Comparison of ENCODE assay signal across 14 cellular contexts in the genomic region with DNA sequence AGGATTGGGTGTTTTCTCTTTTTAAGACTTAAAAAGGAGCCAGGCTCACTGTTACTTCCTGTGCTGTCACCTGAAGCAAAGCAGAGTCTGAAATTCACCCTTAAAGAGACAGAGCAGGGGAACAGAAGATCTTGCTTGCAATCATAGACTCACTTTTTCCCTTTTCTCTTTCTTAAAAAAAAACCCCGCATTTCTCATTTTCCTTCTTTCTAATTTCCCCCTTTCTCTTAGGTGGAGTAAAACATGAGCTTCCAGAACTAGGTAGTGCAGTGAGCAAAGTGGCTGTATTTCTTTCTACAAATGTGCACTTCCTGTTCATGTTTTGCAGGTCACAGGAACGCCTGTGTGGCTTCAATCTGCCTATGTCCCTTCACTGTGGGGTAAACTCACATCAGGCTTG.
DNase-seq lines count a peak whose midpoint lies in the region; ATAC-seq and TF ChIP-seq lines count a peak whose summit lies in the region.
"Had no signal": no experiment of that assay in that cellular context is flagged by ENCODE, and none has a peak within 500 bp of the region (broad histone marks: within the 10 kb centered on the region; RNA-seq: fewer than 3 reads in every experiment).

No MANE protein-coding gene starts in this region.

- peaks cover 7% of the 10 kb centered on the region for H3K4me1 Mint-ChIP-seq in activated CD4-positive, alpha-beta T cell treated with anti-CD3 and anti-CD28 coated beads, Interleukin-2, amount 10 ng/mL, durations not matched to agents 24 days and 14 days
- H3K4me1 Mint-ChIP-seq in activated naive CD4-positive, alpha-beta T cell treated with anti-CD3 and anti-CD28 coated beads, Interleukin-2, amount 50 U/mL, for 24 hours = no peaks in the 10 kb centered on the region
- H3K4me1 Mint-ChIP-seq in stimulated activated effector memory CD8-positive, alpha-beta T cell treated with anti-CD3 and anti-CD28 coated beads, Interleukin-12 subunit alpha, Interleukin-12 subunit beta, amount 100 ng/mL, for 72 hours = peaks cover 4% of the 10 kb centered on the region

- H3K27me3 Mint-ChIP-seq in activated CD4-positive, alpha-beta T cell treated with anti-CD3 and anti-CD28 coated beads, Interleukin-2, amount 10 ng/mL, durations not matched to agents 24 days and 14 days = no peaks in the 10 kb centered on the region
- H3K27me3 Mint-ChIP-seq in activated naive CD4-positive, alpha-beta T cell treated with anti-CD3 and anti-CD28 coated beads, Interleukin-2, amount 50 U/mL, for 24 hours = no peaks in the 10 kb centered on the region

- no peaks in the 10 kb centered on the region for H3K4me1 ChIP-seq in BE2C
- H3K4me1 ChIP-seq: ascending aorta, transverse colon had no signal

- no peaks in the 10 kb centered on the region for H3K27me3 ChIP-seq in BE2C
- H3K27me3 ChIP-seq: ascending aorta, transverse colon had no signal

- H3K27ac Mint-ChIP-seq in activated CD4-positive, alpha-beta T cell treated with anti-CD3 and anti-CD28 coated beads, Interleukin-2, amount 10 ng/mL, durations not matched to agents 24 days and 14 days = peak overlapping the region; percentile 57
- H3K27ac Mint-ChIP-seq in activated naive CD4-positive, alpha-beta T cell treated with anti-CD3 and anti-CD28 coated beads, Interleukin-2, amount 50 U/mL, for 24 hours = peak overlapping the region; percentile 92
- H3K27ac Mint-ChIP-seq in stimulated activated effector memory CD8-positive, alpha-beta T cell treated with anti-CD3 and anti-CD28 coated beads, Interleukin-12 subunit alpha, Interleukin-12 subunit beta, amount 100 ng/mL, for 72 hours = peak overlapping the region; percentile 15

- H3K36me3 Mint-ChIP-seq in activated CD4-positive, alpha-beta T cell treated with anti-CD3 and anti-CD28 coated beads, Interleukin-2, amount 10 ng/mL, durations not matched to agents 24 days and 14 days (ENCODE audit: low read depth) = no peaks in the 10 kb centered on the region
- H3K36me3 Mint-ChIP-seq in activated naive CD4-positive, alpha-beta T cell treated with anti-CD3 and anti-CD28 coated beads, Interleukin-2, amount 50 U/mL, for 24 hours = no peaks in the 10 kb centered on the region
- no peaks in the 10 kb centered on the region for H3K36me3 Mint-ChIP-seq in stimulated activated effector memory CD8-positive, alpha-beta T cell treated with anti-CD3 and anti-CD28 coated beads, Interleukin-12 subunit alpha, Interleukin-12 subunit beta, amount 100 ng/mL, for 72 hours

- no peak overlapping the region for H3K4me3 ChIP-seq in BE2C (ENCODE audit: low read depth, low read length)
- H3K4me3 ChIP-seq: ascending aorta, transverse colon had no signal

- intact Hi-C loops in activated CD4-positive, alpha-beta T cell treated with anti-CD3 and anti-CD28 coated beads, Interleukin-2, amount 10 ng/mL, durations not matched to agents 24 days and 14 days (cut with micrococcal nuclease) = loop anchor here (5.0 kb wide), 1 partner anchor 590 kb away; a partner anchor contains a TSS

- no peaks in the 10 kb centered on the region for H3K9me3 ChIP-seq in BE2C
- H3K9me3 ChIP-seq: ascending aorta, transverse colon had no signal

- no peak for TF ChIP-seq CTCF in BE2C (IDR thresholded peaks at IDR 0.05; ENCODE audit: low read depth, low read length)

- ATAC-seq in HG03175 (IDR thresholded peaks at IDR 0.05; ENCODE audit: unreplicated experiment) = peak; percentile 45
- peak; percentile 43 for ATAC-seq in stimulated activated effector memory CD8-positive, alpha-beta T cell treated with anti-CD3 and anti-CD28 coated beads, Interleukin-12 subunit alpha, Interleukin-12 subunit beta, amount 100 ng/mL, for 72 hours
- no peak for ATAC-seq in GM21360 (IDR thresholded peaks at IDR 0.05; ENCODE audit: unreplicated experiment)
- ATAC-seq: left cardiac atrium had no signal

- H3K4me3 Mint-ChIP-seq in activated CD4-positive, alpha-beta T cell treated with anti-CD3 and anti-CD28 coated beads, Interleukin-2, amount 10 ng/mL, durations not matched to agents 24 days and 14 days = peak overlapping the region; percentile 64
- peak overlapping the region; percentile 51 for H3K4me3 Mint-ChIP-seq in activated naive CD4-positive, alpha-beta T cell treated with anti-CD3 and anti-CD28 coated beads, Interleukin-2, amount 50 U/mL, for 24 hours
- H3K4me3 Mint-ChIP-seq in stimulated activated effector memory CD8-positive, alpha-beta T cell treated with anti-CD3 and anti-CD28 coated beads, Interleukin-12 subunit alpha, Interleukin-12 subunit beta, amount 100 ng/mL, for 72 hours = no peak overlapping the region

- DNase-seq in activated CD4-positive, alpha-beta T cell treated with anti-CD3 and anti-CD28 coated beads, Interleukin-2, amount 10 ng/mL, durations not matched to agents 24 days and 14 days = peak; percentile 68
- DNase-seq in activated CD4-positive, alpha-beta T cell treated with anti-CD3 and anti-CD28 coated beads for 48 hours = no peak
- DNase-seq in stimulated activated effector memory CD8-positive, alpha-beta T cell treated with anti-CD3 and anti-CD28 coated beads, Interleukin-12 subunit alpha, Interleukin-12 subunit beta, amount 100 ng/mL, for 72 hours (ENCODE audit: low spot score in 2 of 2) = no peak
- DNase-seq in BE2C = no peak
- DNase-seq in glomerular visceral epithelial cell (ENCODE audit: extremely low spot score) = no peak
- DNase-seq: DMS153, glutamatergic neuron, left cardiac atrium, NCI-H2107, transverse colon had no signal

- no peaks in the 10 kb centered on the region for H3K36me3 ChIP-seq in BE2C
- H3K36me3 ChIP-seq: ascending aorta, transverse colon had no signal

- H3K9me3 Mint-ChIP-seq in activated CD4-positive, alpha-beta T cell treated with anti-CD3 and anti-CD28 coated beads, Interleukin-2, amount 10 ng/mL, durations not matched to agents 24 days and 14 days = peaks cover 9% of the 10 kb centered on the region
- H3K9me3 Mint-ChIP-seq in activated naive CD4-positive, alpha-beta T cell treated with anti-CD3 and anti-CD28 coated beads, Interleukin-2, amount 50 U/mL, for 24 hours = no peaks in the 10 kb centered on the region
- H3K9me3 Mint-ChIP-seq in stimulated activated effector memory CD8-positive, alpha-beta T cell treated with anti-CD3 and anti-CD28 coated beads, Interleukin-12 subunit alpha, Interleukin-12 subunit beta, amount 100 ng/mL, for 72 hours = peaks cover 3% of the 10 kb centered on the region

Comparison
In these comparisons a context has a peak if more than half of its experiments do, and no peak if none do; other contexts are left out.
1. H3K27ac Mint-ChIP-seq: peak in every context shown above with its lines; median percentile 92 in activated naive CD4-positive, alpha-beta T cell treated with anti-CD3 and anti-CD28 coated beads, Interleukin-2, amount 50 U/mL, for 24 hours; 57 in activated CD4-positive, alpha-beta T cell treated with anti-CD3 and anti-CD28 coated beads, Interleukin-2, amount 10 ng/mL, durations not matched to agents 24 days and 14 days; 15 in stimulated activated effector memory CD8-positive, alpha-beta T cell treated with anti-CD3 and anti-CD28 coated beads, Interleukin-12 subunit alpha, Interleukin-12 subunit beta, amount 100 ng/mL, for 72 hours.